ENCODE assay signal across 8 cellular contexts in the genomic region with DNA sequence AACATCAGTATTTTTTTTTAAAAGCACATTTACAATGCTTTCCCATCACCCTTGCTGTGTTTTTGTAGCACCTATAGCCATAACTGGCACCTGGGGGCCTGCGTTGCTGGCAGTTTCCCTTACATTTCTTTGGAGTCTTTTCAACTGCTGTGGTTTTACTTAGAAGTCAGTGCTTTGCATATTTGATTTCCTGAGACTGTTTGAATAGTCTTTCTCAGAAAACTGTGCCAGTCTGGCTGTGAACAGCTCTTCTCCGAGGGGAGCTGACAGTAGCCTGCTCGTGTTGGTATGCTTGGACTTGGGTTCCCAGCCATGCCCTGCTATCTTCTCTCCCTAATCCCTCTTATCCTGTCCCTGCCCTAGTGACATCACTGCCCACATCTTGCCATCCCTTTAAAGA.
DNase-seq lines count a peak whose midpoint lies in the region; ATAC-seq lines count a peak whose summit lies in the region.

No MANE protein-coding gene starts in this region.

- DNase-seq in KBM-7 (peak; percentile 77), HuH-7.5 (ENCODE audit: low spot score) (no peak), retina (no peak), kidney tubule cell (ENCODE audit: low spot score) (no peak), occipital lobe (lab: John Stamatoyannopoulos, UW) (no peak)
- peak; percentile 52 for DNase-seq in stimulated activated CD4-positive, alpha-beta T cell treated with anti-CD3 and anti-CD28 coated beads, Interleukin-1b, Interleukin-23, amount 100 ng/mL, for 48 hours

- no peaks in the 10 kb centered on the region for H3K27me3 Mint-ChIP-seq in activated T-helper 17 cell treated with anti-CD3 and anti-CD28 coated beads, Interleukin-2, amount 50 U/mL, for 72 hours

- in situ Hi-C loops in KBM-7 (cut with MboI; ENCODE audit: low pct_unique_long_range_greater_than_20kb, low sequenced_read_pairs): no loop called here

- ATAC-seq in GM19468 (IDR thresholded peaks at IDR 0.05; ENCODE audit: extremely low read depth, unreplicated experiment): peak; percentile 44
- peak; percentile 87 for ATAC-seq in activated T-helper 17 cell treated with anti-CD3 and anti-CD28 coated beads, Interleukin-2, amount 50 U/mL, for 72 hours (replicated peaks)

- peak overlapping the region; percentile 93 for H3K4me3 Mint-ChIP-seq in activated T-helper 17 cell treated with anti-CD3 and anti-CD28 coated beads, Interleukin-2, amount 50 U/mL, for 72 hours

- H3K27ac Mint-ChIP-seq in activated T-helper 17 cell treated with anti-CD3 and anti-CD28 coated beads, Interleukin-2, amount 50 U/mL, for 72 hours: peak overlapping the region; percentile 97

- H3K9me3 Mint-ChIP-seq in activated T-helper 17 cell treated with anti-CD3 and anti-CD28 coated beads, Interleukin-2, amount 50 U/mL, for 72 hours: no peaks in the 10 kb centered on the region

- peaks cover 39% of the 10 kb centered on the region for H3K4me1 Mint-ChIP-seq in activated T-helper 17 cell treated with anti-CD3 and anti-CD28 coated beads, Interleukin-2, amount 50 U/mL, for 72 hours

- peaks cover 51% of the 10 kb centered on the region for H3K36me3 Mint-ChIP-seq in activated T-helper 17 cell treated with anti-CD3 and anti-CD28 coated beads, Interleukin-2, amount 50 U/mL, for 72 hours (ENCODE audit: low read depth)

Comparison
In these comparisons a context has a peak if more than half of its experiments do, and no peak if none do; other contexts are left out.
1. DNase-seq: peak in KBM-7 (single experiment) and stimulated activated CD4-positive, alpha-beta T cell treated with anti-CD3 and anti-CD28 coated beads, Interleukin-1b, Interleukin-23, amount 100 ng/mL, for 48 hours (single experiment); none in HuH-7.5 (single experiment), retina (single experiment), kidney tubule cell (single experiment) and occipital lobe (single experiment).